Comparison of ENCODE assay signal across 13 cellular contexts in genomic region chr15:60414016-60414682, GRCh38. TPM values are rescaled to one million over a fixed set of nuclear protein-coding genes. Genes with fewer than 3 reads are reported as not detected.
DNase-seq lines count a peak whose midpoint lies in the region; ATAC-seq and TF ChIP-seq lines count a peak whose summit lies in the region.
"Had no signal": no experiment of that assay in that cellular context is flagged by ENCODE, and none has a peak within 500 bp of the region (broad histone marks: within the 10 kb centered on the region; RNA-seq: fewer than 3 reads in every experiment).

No MANE protein-coding gene starts in this region.

- POLR2A ChIA-PET in RWPE1 (lab: Yijun Ruan, JAX; ENCODE audit: low non-redundant PET) = interaction anchor here (0.7 kb wide), 1 partner anchor 18 kb away, joined by 4 read pairs; no protein-coding TSS in a partner anchor

- H3K4me3 ChIP-seq in psoas muscle = no peak overlapping the region
- H3K4me3 ChIP-seq: GM12878 had no signal

- intact Hi-C loops in psoas muscle (cut with DNase I) = no loop called here

- H3K36me3 ChIP-seq in psoas muscle (ENCODE audit: insufficient read depth in 1 of 2, low read depth in 1 of 2) = no peaks in the 10 kb centered on the region

- no peaks in the 10 kb centered on the region for H3K27me3 ChIP-seq in psoas muscle (ENCODE audit: insufficient read depth in 3 of 3, low read length in 2 of 3)

- H3K9me3 ChIP-seq in psoas muscle = no peaks in the 10 kb centered on the region

- peaks cover 22% of the 10 kb centered on the region for H3K4me1 Mint-ChIP-seq in HFFc6 (ENCODE audit: low read depth)

- H3K4me1 ChIP-seq in psoas muscle = no peaks in the 10 kb centered on the region

- peak overlapping the region; percentile 78 for H3K27ac ChIP-seq in RWPE1
- peak overlapping the region; percentile 14 for H3K27ac ChIP-seq in psoas muscle

- peak overlapping the region; percentile 49 for H3K27ac Mint-ChIP-seq in HFFc6
- H3K27ac Mint-ChIP-seq: activated B cell treated with CpG ODN at 0.5 μM for 24 hours; naive thymus-derived CD8-positive, alpha-beta T cell had no signal

- no peaks in the 10 kb centered on the region for H3K9me3 Mint-ChIP-seq in HFFc6
- H3K9me3 Mint-ChIP-seq: activated B cell treated with CpG ODN at 0.5 μM for 24 hours had no signal

- 0 out of 2 replicates have a peak, but pooled peaks cover 5% of the 10 kb centered on the region for H3K36me3 Mint-ChIP-seq in HFFc6 (ENCODE audit: low read depth)
- H3K36me3 Mint-ChIP-seq: naive thymus-derived CD8-positive, alpha-beta T cell had no signal

- peaks cover 2% of the 10 kb centered on the region; the same call in 1 of the 2 replicates for H3K27me3 Mint-ChIP-seq in HFFc6 (ENCODE audit: insufficient read depth)
- H3K27me3 Mint-ChIP-seq: activated B cell treated with CpG ODN at 0.5 μM for 24 hours; naive thymus-derived CD8-positive, alpha-beta T cell had no signal

- peak; percentile 26 for DNase-seq in HFFc6
- DNase-seq in RWPE1 (ENCODE audit: low spot score) = peak; percentile 78
- DNase-seq in psoas muscle = no peak
- no peak for DNase-seq in SKM-1 treated with dmso at 0.1 percent for 144 hours (lab: John Stamatoyannopoulos, UW; ENCODE audit: unreplicated experiment)
- no peak for DNase-seq in NCI-H128 (lab: John Stamatoyannopoulos, UW; ENCODE audit: unreplicated experiment)
- DNase-seq in NOMO-1 treated with dmso at 0.1 percent for 144 hours (lab: John Stamatoyannopoulos, UW; ENCODE audit: unreplicated experiment) = no peak
- DNase-seq in NCI-H2081 treated with DMSO at 0.1 percent for 48 hours (lab: John Stamatoyannopoulos, UW) = no peak
- DNase-seq: activated B cell treated with CpG ODN at 0.5 μM for 24 hours; naive thymus-derived CD8-positive, alpha-beta T cell; OCI-M1; substantia nigra had no signal

- 0 out of 2 replicates have a peak overlapping the region, but pooled peaks have one; percentile 11 for H3K4me3 Mint-ChIP-seq in HFFc6
- H3K4me3 Mint-ChIP-seq: activated B cell treated with CpG ODN at 0.5 μM for 24 hours; naive thymus-derived CD8-positive, alpha-beta T cell had no signal

- 64 to 67% (median 65%) methylated on average over 10 of the region's 10 CpGs for WGBS in psoas muscle, 3 donors

- CTCF ChIA-PET in RWPE1 (lab: Yijun Ruan, JAX) = interaction anchor here (0.6 to 1.1 kb wide), 2 partner anchors 38 to 54 kb away, joined by 3 to 4 read pairs; no protein-coding TSS in a partner anchor

- peak; percentile 84 for ATAC-seq in esophagus mucosa
- ATAC-seq in psoas muscle = peak in 2 of 4 donors; percentile 39 to 55
- ATAC-seq: GM12878; naive thymus-derived CD8-positive, alpha-beta T cell had no signal

- no peak for TF ChIP-seq CTCF in HFFc6 (IDR thresholded peaks at IDR 0.05)
- TF ChIP-seq CTCF in RWPE1 (conservative IDR thresholded peaks at IDR 0.05; ENCODE audit: low read depth) = no peak
- no peak for TF ChIP-seq CTCF in psoas muscle (IDR thresholded peaks at IDR 0.05)

RNA-seq across cellular contexts. Expression of gene ANXA2, which starts 16.4 kb away (rescaled TPM):
- total RNA-seq in HFFc6 (2021; fragmentation: NEBNext Ultra II Directional; extraction: Animal tissue kit (Norgen Biotek cat#: 25700)) = 1,000 to 10,000 TPM; 4,445 to 5,074 (median 4,643) TPM
- 2,122 TPM for total RNA-seq in esophagus mucosa
- total RNA-seq in psoas muscle = 100 to 1,000 TPM; 140 to 522 (median 378) TPM
- 1,000 to 10,000 TPM in 1 of 3 donors, 100 to 1,000 TPM in 2; 320 to 2,117 (median 350) TPM for polyA plus RNA-seq in psoas muscle

Comparison
In these comparisons a context has a peak if more than half of its experiments do, and no peak if none do; other contexts are left out.
1. DNase-seq: peak in HFFc6 (single experiment) and RWPE1 (single experiment); none in psoas muscle (0 of 2), SKM-1 treated with dmso at 0.1 percent for 144 hours (single experiment), NCI-H128 (single experiment), NOMO-1 treated with dmso at 0.1 percent for 144 hours (single experiment) and NCI-H2081 treated with DMSO at 0.1 percent for 48 hours (single experiment).